Comparison of ENCODE assay signal across 23 cellular contexts in genomic region chr14:32495435-32495734, GRCh38.
DNase-seq lines count a peak whose midpoint lies in the region; ATAC-seq and TF ChIP-seq lines count a peak whose summit lies in the region.
"Had no signal": no experiment of that assay in that cellular context is flagged by ENCODE, and none has a peak within 500 bp of the region (broad histone marks: within the 10 kb centered on the region; RNA-seq: fewer than 3 reads in every experiment).

No MANE protein-coding gene starts in this region.

- in situ Hi-C loops in transverse colon (cut with MboI; ENCODE audit: low pct_ligation_motif_present in 1 of 4, low pct_unique_long_range_greater_than_20kb in 1 of 4, low sequenced_read_pairs in 3 of 4), result no loop called here

- H3K9me3 ChIP-seq in heart right ventricle, result no peaks in the 10 kb centered on the region
- no peaks in the 10 kb centered on the region for H3K9me3 ChIP-seq in transverse colon

- TF ChIP-seq EP300 in transverse colon (IDR thresholded peaks at IDR 0.05; ENCODE audit: low read depth), result no peak

- H3K4me3 ChIP-seq in heart right ventricle (peak overlapping the region; percentile 7 to 60 (median 45)), transverse colon (peak overlapping the region in 1 of 4 donors; percentile 3)
- H3K4me3 ChIP-seq: neural progenitor cell had no signal

- DNase-seq in Right ventricle myocardium superior, result no peak
- DNase-seq in cardiac septum (ENCODE audit: low spot score), result no peak
- no peak for DNase-seq in heart right ventricle
- peak; percentile 71 for DNase-seq in pons (ENCODE audit: low spot score)
- DNase-seq in transverse colon, result no peak
- DNase-seq in NOMO-1 (lab: John Stamatoyannopoulos, UW; ENCODE audit: unreplicated experiment in 2 of 2), result no peak
- no peak for DNase-seq in GM19240 (ENCODE audit: insufficient read length, low spot score)
- DNase-seq: activated naive CD4-positive, alpha-beta T cell treated with anti-CD3 and anti-CD28 coated beads, Interleukin-2, amount 10 ng/mL, durations not matched to agents 7 days and 5 days; activated T-cell treated with anti-CD3 and anti-CD28 coated beads, Interleukin-2, amount 50 U/mL, for 48 hours; COR-L47; kidney glomerular epithelial cell; MM.1S; NCI-H146; NCI-H2171; NCI-H526 treated with DMSO at 0.1 percent for 48 hours; SIG-M5; stimulated activated CD4-positive, alpha-beta T cell treated with anti-CD3 and anti-CD28 coated beads, Interleukin-1b, Interleukin-23, amount 100 ng/mL, for 48 hours; stimulated activated naive CD4-positive, alpha-beta T cell; T-helper 2 cell had no signal

- WGBS in heart right ventricle, 2 donors, result 40 to 64% methylated on average over 6 of the region's 6 CpGs
- WGBS in transverse colon (ENCODE audit: low coverage in 1 of 2), 2 donors, result 63 to 87% methylated on average over 3 to 6 of the region's 6 CpGs

- H3K36me3 ChIP-seq in heart right ventricle, result no peaks in the 10 kb centered on the region
- no peaks in the 10 kb centered on the region for H3K36me3 ChIP-seq in transverse colon
- H3K36me3 ChIP-seq: neural progenitor cell had no signal

- peak overlapping the region; percentile 66 to 87 (median 82) for H3K27ac ChIP-seq in heart right ventricle
- peak overlapping the region; percentile 57 to 74 (median 62) for H3K27ac ChIP-seq in transverse colon
- H3K27ac ChIP-seq: 22Rv1, neural progenitor cell had no signal

- ATAC-seq in Right ventricle myocardium superior (ENCODE audit: poor library complexity) (peak; percentile 32), heart right ventricle (peak in 4 of 8 donors; percentile 19 to 52 (median 28)), HG02885 (IDR thresholded peaks at IDR 0.05; ENCODE audit: poor library complexity, unreplicated experiment) (no peak)
- ATAC-seq: WTC11 had no signal

- no peak for TF ChIP-seq CTCF in heart right ventricle (IDR thresholded peaks at IDR 0.05)
- TF ChIP-seq CTCF in transverse colon (IDR thresholded peaks at IDR 0.05), result no peak

- TF ChIP-seq POLR2A in transverse colon (IDR thresholded peaks at IDR 0.05), result no peak

- intact Hi-C loops in Right ventricle myocardium superior (cut with DNase I) (no loop called here), cardiac septum (cut with DNase I) (loop anchor here (2.0 kb wide), 1 partner anchor 23 kb away; no protein-coding TSS in a partner anchor), heart right ventricle (cut with DNase I) (no loop called here), transverse colon (cut with DNase I; ENCODE audit: low total_unique reads) (no loop called here)

- peaks cover 0 to 52% (median 30%) of the 10 kb centered on the region in 9 donors for H3K4me1 ChIP-seq in heart right ventricle
- peaks cover 0 to 3% (median 0%) of the 10 kb centered on the region in 4 donors for H3K4me1 ChIP-seq in transverse colon
- H3K4me1 ChIP-seq: neural progenitor cell had no signal

- H3K27me3 ChIP-seq in heart right ventricle (no peaks in the 10 kb centered on the region), transverse colon (no peaks in the 10 kb centered on the region)
- H3K27me3 ChIP-seq: neural progenitor cell had no signal
